9 cellular contexts compared by ENCODE assay signal in the genomic region with DNA sequence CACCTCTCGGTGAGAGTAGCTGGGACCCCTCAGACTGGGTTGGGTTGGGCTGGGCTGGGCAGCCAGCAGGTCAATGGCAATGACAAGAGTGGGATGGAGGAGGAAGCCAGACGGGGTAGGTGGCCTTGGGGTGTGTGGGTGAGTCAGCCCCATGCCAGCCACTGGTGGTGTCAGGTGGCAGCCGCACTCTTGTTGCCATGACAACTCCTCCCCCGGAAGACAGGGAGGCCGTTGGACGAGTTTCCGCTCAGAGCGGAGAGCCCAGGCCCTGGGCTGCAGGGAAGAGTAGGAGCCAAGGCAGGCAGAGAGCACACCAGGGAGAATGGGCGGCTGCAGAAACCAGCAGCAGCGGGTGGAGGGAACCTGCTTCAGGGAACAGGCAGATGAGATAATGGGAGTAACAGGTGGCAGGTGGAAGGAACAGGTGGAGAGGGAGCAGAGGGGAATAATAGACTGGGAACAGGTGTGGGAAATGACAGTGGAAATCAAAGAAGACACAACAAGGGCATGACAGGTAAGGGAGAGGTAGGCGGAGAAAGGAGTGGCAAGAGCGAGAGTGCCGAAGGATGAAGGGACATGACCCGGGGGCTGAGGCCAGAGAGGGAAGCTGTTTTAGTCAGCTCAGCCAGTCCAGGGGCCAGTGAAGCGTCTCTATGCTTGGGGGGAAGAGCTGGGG. TPM values are rescaled to one million over a fixed set of nuclear protein-coding genes. Genes with fewer than 3 reads are reported as not detected.
DNase-seq lines count a peak whose midpoint lies in the region; ATAC-seq and TF ChIP-seq lines count a peak whose summit lies in the region.
"Had no signal": no experiment of that assay in that cellular context is flagged by ENCODE, and none has a peak within 500 bp of the region (broad histone marks: within the 10 kb centered on the region; RNA-seq: fewer than 3 reads in every experiment).

No MANE protein-coding gene starts in this region.

- H3K27me3 ChIP-seq in body of pancreas = no peaks in the 10 kb centered on the region
- H3K27me3 ChIP-seq in mesendoderm (ENCODE audit: insufficient read depth, low read length, poor library complexity) = no peaks in the 10 kb centered on the region
- H3K27me3 ChIP-seq in transverse colon = peaks cover 7% of the 10 kb centered on the region

- H2BK120ac ChIP-seq in mesendoderm (ENCODE audit: low read depth, low read length) = no peak overlapping the region

- in situ Hi-C loops in transverse colon (cut with MboI; ENCODE audit: low pct_ligation_motif_present in 1 of 4, low pct_unique_long_range_greater_than_20kb in 1 of 4, low sequenced_read_pairs in 3 of 4) (loop anchor here in 1 of 4 donors (25.0 kb wide), 1 partner anchor 292 kb away; the partner anchor contains the start of gene SYT12), KBM-7 (cut with MboI; ENCODE audit: low pct_unique_long_range_greater_than_20kb, low sequenced_read_pairs) (no loop called here)

- H2AK5ac ChIP-seq in mesendoderm (ENCODE audit: low read length) = no peak overlapping the region

- H3K9me3 ChIP-seq in body of pancreas (no peaks in the 10 kb centered on the region), transverse colon (no peaks in the 10 kb centered on the region)

- H2BK15ac ChIP-seq in mesendoderm (replicated peaks; ENCODE audit: low read depth) = no peak overlapping the region

- no peak for TF ChIP-seq EP300 in transverse colon (IDR thresholded peaks at IDR 0.05; ENCODE audit: low read depth)

- 24 to 34% methylated on average over 14 to 15 of the region's 15 CpGs for WGBS in body of pancreas, 2 donors
- no CpG with 5 or more reads among the region's 15 CpGs for WGBS in mesendoderm (ENCODE audit: extremely low coverage, insufficient coverage, low lambda C conversion rate)
- WGBS in transverse colon (ENCODE audit: low coverage in 1 of 2), 2 donors = 48 to 58% methylated on average over 5 to 15 of the region's 15 CpGs

- H3K27ac ChIP-seq in body of pancreas (peak overlapping the region; percentile 66 to 86 (median 78)), mesendoderm (ENCODE audit: low read depth, low read length) (no peak overlapping the region), transverse colon (peak overlapping the region in 1 of 4 donors; percentile 36)
- H3K27ac ChIP-seq: SK-N-MC had no signal

- no peak overlapping the region for H4K8ac ChIP-seq in mesendoderm (ENCODE audit: low read depth, low read length)

- TF ChIP-seq POLR2A in body of pancreas (IDR thresholded peaks at IDR 0.05) = peak; percentile 72 to 89 (median 87)
- TF ChIP-seq POLR2A in transverse colon (IDR thresholded peaks at IDR 0.05) = peak; percentile 11

- DNase-seq in activated CD4-positive, CD25-positive, alpha-beta regulatory T cell (lab: John Stamatoyannopoulos, UW) = no peak
- peak; percentile 97 for DNase-seq in NCI-H748 (lab: John Stamatoyannopoulos, UW; ENCODE audit: unreplicated experiment)
- peak; percentile 92 to 99 (median 97) for DNase-seq in body of pancreas
- peak; percentile 93 for DNase-seq in mesendoderm
- DNase-seq in transverse colon = peak; percentile 51
- no peak for DNase-seq in KBM-7

- peaks cover 3% of the 10 kb centered on the region for H3K79me1 ChIP-seq in mesendoderm (ENCODE audit: low read length)

- H3K18ac ChIP-seq in mesendoderm (ENCODE audit: low read length) = no peak overlapping the region

- H3K4me3 ChIP-seq in body of pancreas = no peak overlapping the region
- H3K4me3 ChIP-seq in mesendoderm (ENCODE audit: low read length) = no peak overlapping the region
- no peak overlapping the region for H3K4me3 ChIP-seq in transverse colon
- H3K4me3 ChIP-seq: SK-N-MC had no signal

- no peaks in the 10 kb centered on the region for H3K79me2 ChIP-seq in mesendoderm (ENCODE audit: control insufficient read depth, insufficient read depth, low read length)

- H3K4ac ChIP-seq in mesendoderm (ENCODE audit: low read depth, low read length) = no peak overlapping the region

- peaks cover 42% of the 10 kb centered on the region for H3K4me1 ChIP-seq in body of pancreas
- H3K4me1 ChIP-seq in mesendoderm (ENCODE audit: control insufficient read depth, low read depth, low read length) = no peaks in the 10 kb centered on the region
- H3K4me1 ChIP-seq in transverse colon = peaks cover 0 to 21% (median 10%) of the 10 kb centered on the region in 4 donors

- intact Hi-C loops in body of pancreas (cut with DNase I) = no loop called here
- intact Hi-C loops in transverse colon (cut with DNase I; ENCODE audit: low total_unique reads) = no loop called here

- no peak overlapping the region for H3K23ac ChIP-seq in mesendoderm (ENCODE audit: low read length)

- H3K36me3 ChIP-seq in body of pancreas (replicated peaks in 1 of 2; ENCODE audit: insufficient read depth in 1 of 2, low read depth in 2 of 2) = no peaks in the 10 kb centered on the region
- H3K36me3 ChIP-seq in mesendoderm (ENCODE audit: control insufficient read depth, insufficient read depth, low read length) = no peaks in the 10 kb centered on the region
- H3K36me3 ChIP-seq in transverse colon = no peaks in the 10 kb centered on the region

- H3K56ac ChIP-seq in mesendoderm (ENCODE audit: low read length) = no peak overlapping the region

- no peak overlapping the region for H3K9ac ChIP-seq in mesendoderm (ENCODE audit: low read length)

- H4K5ac ChIP-seq in mesendoderm (ENCODE audit: low read length) = no peak overlapping the region

- H3K4me2 ChIP-seq in mesendoderm (ENCODE audit: low read length) = no peak overlapping the region

- peak; percentile 78 to 87 for ATAC-seq in activated CD4-positive, CD25-positive, alpha-beta regulatory T cell treated with anti-CD3 and anti-CD28 coated beads, Interleukin-2, amount 50 U/mL, for 24 hours
- peak; percentile 90 for ATAC-seq in body of pancreas
- no peak for ATAC-seq in GM21390 (IDR thresholded peaks at IDR 0.05; ENCODE audit: unreplicated experiment)

- no peak overlapping the region for H2BK5ac ChIP-seq in mesendoderm (ENCODE audit: low read length)

- no peak for TF ChIP-seq CTCF in body of pancreas (IDR thresholded peaks at IDR 0.05)
- no peak for TF ChIP-seq CTCF in transverse colon (IDR thresholded peaks at IDR 0.05)

RNA-seq across cellular contexts. Expression of gene SPTBN2, which starts 8.7 kb away (rescaled TPM):
- 10 to 100 TPM; 40.0 to 52.1 TPM for total RNA-seq in body of pancreas
- 14.9 TPM for polyA plus RNA-seq in mesendoderm (2013, experiment 1 of 2)
- polyA plus RNA-seq in mesendoderm (2013, experiment 2 of 2) = 15.9 TPM
- total RNA-seq in transverse colon = 1 to 10 TPM in 3 of 4 donors, under 1 TPM in 1; 0.75 to 2.2 (median 1.6) TPM

RNA-seq across cellular contexts. Expression of gene RBM4B, which starts 42.7 kb away (rescaled TPM):
- 10 to 100 TPM; 13.2 to 22.6 TPM for total RNA-seq in body of pancreas
- 20.5 TPM for polyA plus RNA-seq in mesendoderm (2013, experiment 1 of 2)
- polyA plus RNA-seq in mesendoderm (2013, experiment 2 of 2) = 19.3 TPM
- total RNA-seq in transverse colon = 10 to 100 TPM; 14.2 to 22.1 (median 15.5) TPM

Comparison
In these comparisons a context has a peak if more than half of its experiments do, and no peak if none do; other contexts are left out.
1. DNase-seq: peak in NCI-H748 (single experiment), body of pancreas (4 of 4), mesendoderm (single experiment) and transverse colon (single experiment); none in activated CD4-positive, CD25-positive, alpha-beta regulatory T cell (0 of 4) and KBM-7 (single experiment).
2. RNA of gene SPTBN2, which starts 8.7 kb away (total RNA-seq): 40.0 to 52.1 TPM in body of pancreas; 0.75 to 2.2 TPM in transverse colon; every median in the first group is over 10 times any median in the second.